Comparison of ENCODE assay signal across 9 cellular contexts in genomic region chr22:32378703-32379272, GRCh38. TPM values are rescaled to one million over a fixed set of nuclear protein-coding genes. Genes with fewer than 3 reads are reported as not detected.
A peak's percentile ranks its signal among the peaks of the same experiment; 100 is the strongest.
DNase-seq lines count a peak whose midpoint lies in the region; ATAC-seq and TF ChIP-seq lines count a peak whose summit lies in the region.
"Had no signal": no experiment of that assay in that cellular context is flagged by ENCODE, and none has a peak within 500 bp of the region (broad histone marks: within the 10 kb centered on the region; RNA-seq: fewer than 3 reads in every experiment).

No MANE protein-coding gene starts in this region.

- no peaks in the 10 kb centered on the region for H3F3A ChIP-seq in Loucy (ENCODE audit: low read depth)

- WGBS in liver, result 37% methylated on average over 4 of the region's 4 CpGs

- peak; percentile 63 to 75 for TF ChIP-seq RAD21 in liver (IDR thresholded peaks at IDR 0.05)

- H3K27ac ChIP-seq in liver (ENCODE audit: low read depth in 1 of 2, low read length in 2 of 2) (no peak overlapping the region), gastrocnemius medialis (no peak overlapping the region)

- in situ Hi-C loops in gastrocnemius medialis (cut with MboI; ENCODE audit: low sequenced_read_pairs in 4 of 4), result no loop called here

- no peaks in the 10 kb centered on the region for H3K79me2 ChIP-seq in Loucy (ENCODE audit: insufficient read depth, low read length)

- H2AFZ ChIP-seq in Loucy (ENCODE audit: low read length), result no peak overlapping the region

- H3K9ac ChIP-seq in Loucy (ENCODE audit: low read depth, low read length, poor library complexity, severe bottlenecking), result no peak overlapping the region
- no peak overlapping the region for H3K9ac ChIP-seq in liver (ENCODE audit: low read depth in 1 of 2, low read length in 2 of 2)

- H3K4me1 Mint-ChIP-seq in activated CD4-positive, alpha-beta T cell treated with anti-CD3 and anti-CD28 coated beads, Interleukin-2, amount 10 ng/mL, durations not matched to agents 7 days and 5 days, result no peaks in the 10 kb centered on the region

- no peak for TF ChIP-seq POLR2A in gastrocnemius medialis (IDR thresholded peaks at IDR 0.05)

- no peaks in the 10 kb centered on the region for H3K9me3 Mint-ChIP-seq in activated CD4-positive, alpha-beta T cell treated with anti-CD3 and anti-CD28 coated beads, Interleukin-2, amount 10 ng/mL, durations not matched to agents 7 days and 5 days

- H3K27me3 ChIP-seq in Loucy (ENCODE audit: insufficient read depth, low read length, poor library complexity, severe bottlenecking), result no peaks in the 10 kb centered on the region
- H3K27me3 ChIP-seq in liver (ENCODE audit: control insufficient read depth in 4 of 4, insufficient read depth in 4 of 4, low read length in 3 of 4), result no peaks in the 10 kb centered on the region
- no peaks in the 10 kb centered on the region for H3K27me3 ChIP-seq in gastrocnemius medialis

- no peak overlapping the region for H3K4me2 ChIP-seq in Loucy (ENCODE audit: low read depth, low read length, poor library complexity, severe bottlenecking)

- H3K4me1 ChIP-seq in Loucy (ENCODE audit: insufficient read depth, low read length, poor library complexity, severe bottlenecking), result no peaks in the 10 kb centered on the region
- no peaks in the 10 kb centered on the region for H3K4me1 ChIP-seq in liver (ENCODE audit: control insufficient read depth in 4 of 4, insufficient read depth in 4 of 4, low read length in 3 of 4)
- H3K4me1 ChIP-seq in gastrocnemius medialis, result no peaks in the 10 kb centered on the region

- no peak overlapping the region for H3K27ac Mint-ChIP-seq in activated CD4-positive, alpha-beta T cell treated with anti-CD3 and anti-CD28 coated beads, Interleukin-2, amount 10 ng/mL, durations not matched to agents 7 days and 5 days
- H3K27ac Mint-ChIP-seq: activated naive CD8-positive, alpha-beta T cell had no signal

- POLR2A ChIA-PET in activated CD4-positive, alpha-beta T cell treated with anti-CD3 and anti-CD28 coated beads, Interleukin-2, amount 10 ng/mL, durations not matched to agents 7 days and 5 days (lab: Charles Lee), result no interaction called here

- intact Hi-C loops in gastrocnemius medialis (cut with DNase I; ENCODE audit: low total_unique reads), result no loop called here

- no peaks in the 10 kb centered on the region for H3K36me3 ChIP-seq in Loucy (ENCODE audit: insufficient read depth, low read length)
- H3K36me3 ChIP-seq in liver (ENCODE audit: control insufficient read depth in 4 of 4, insufficient read depth in 3 of 4, low read depth in 1 of 4, low read length in 3 of 4), result peaks cover 0 to 1% (median 0%) of the 10 kb centered on the region in 4 donors
- no peaks in the 10 kb centered on the region for H3K36me3 ChIP-seq in gastrocnemius medialis

- TF ChIP-seq CTCF in Loucy (conservative IDR thresholded peaks at IDR 0.05; ENCODE audit: low read length) (peak; percentile 75), liver (IDR thresholded peaks at IDR 0.05; ENCODE audit: low read depth, low read length, missing input control) (peak; percentile 50), gastrocnemius medialis (IDR thresholded peaks at IDR 0.05 in 4 of 5, conservative IDR thresholded peaks at IDR 0.05 in 1 of 5) (peak in 1 of 5 experiments; percentile 29)

- H3K4me3 ChIP-seq in Loucy (ENCODE audit: low read length, poor library complexity, severe bottlenecking), result no peak overlapping the region
- no peak overlapping the region for H3K4me3 ChIP-seq in liver (ENCODE audit: low read depth in 1 of 3, low read length in 3 of 3)
- H3K4me3 ChIP-seq in gastrocnemius medialis, result no peak overlapping the region

- H3K9me3 ChIP-seq in Loucy (ENCODE audit: insufficient read depth, low read depth, low read length) (no peaks in the 10 kb centered on the region), liver (ENCODE audit: control insufficient read depth in 4 of 4, low read length in 3 of 4) (no peaks in the 10 kb centered on the region), gastrocnemius medialis (no peaks in the 10 kb centered on the region)

- H3K27me3 Mint-ChIP-seq in activated CD4-positive, alpha-beta T cell treated with anti-CD3 and anti-CD28 coated beads, Interleukin-2, amount 10 ng/mL, durations not matched to agents 7 days and 5 days, result no peaks in the 10 kb centered on the region
- H3K27me3 Mint-ChIP-seq: activated naive CD8-positive, alpha-beta T cell had no signal

- ATAC-seq in GM21447 (IDR thresholded peaks at IDR 0.05; ENCODE audit: unreplicated experiment) (no peak), gastrocnemius medialis (no peak)

- H4K20me1 ChIP-seq in Loucy (ENCODE audit: insufficient read depth, low read length, poor library complexity, severe bottlenecking), result no peaks in the 10 kb centered on the region

- CTCF ChIA-PET in activated CD4-positive, alpha-beta T cell treated with anti-CD3 and anti-CD28 coated beads, Interleukin-2, amount 10 ng/mL, durations not matched to agents 7 days and 5 days (lab: Charles Lee), result interaction anchor here (0.6 kb wide), 1 partner anchor 395 kb away, joined by 3 read pairs; no protein-coding TSS in a partner anchor

- no peak overlapping the region for H3K4me3 Mint-ChIP-seq in activated CD4-positive, alpha-beta T cell treated with anti-CD3 and anti-CD28 coated beads, Interleukin-2, amount 10 ng/mL, durations not matched to agents 7 days and 5 days
- H3K4me3 Mint-ChIP-seq: activated naive CD8-positive, alpha-beta T cell had no signal

- DNase-seq in activated CD4-positive, alpha-beta T cell treated with anti-CD3 and anti-CD28 coated beads, Interleukin-2, amount 10 ng/mL, durations not matched to agents 7 days and 5 days, result peak; percentile 11
- no peak for DNase-seq in activated CD4-positive, alpha-beta T cell treated with anti-CD3 and anti-CD28 coated beads, Interleukin-2, amount 50 U/mL, for 1 hour
- DNase-seq in astrocyte of the hippocampus (ENCODE audit: low read depth, low spot score) (peak; percentile 38), gastrocnemius medialis (no peak), cortex of kidney (lab: John Stamatoyannopoulos, UW) (no peak)

- no peaks in the 10 kb centered on the region for H3K9me2 ChIP-seq in Loucy (replicated peaks; ENCODE audit: low read depth, low read length)

- no peaks in the 10 kb centered on the region for H3K36me3 Mint-ChIP-seq in activated CD4-positive, alpha-beta T cell treated with anti-CD3 and anti-CD28 coated beads, Interleukin-2, amount 10 ng/mL, durations not matched to agents 7 days and 5 days (ENCODE audit: low read depth)

TF ChIP-seq in liver, 16 proteins besides CTCF, POLR2A, EP300 and RAD21:
- no peak for TF ChIP-seq EGR1 (IDR thresholded peaks at IDR 0.05; ENCODE audit: low read depth in 2 of 2)
- no peak for TF ChIP-seq REST (IDR thresholded peaks at IDR 0.05)
- TF ChIP-seq YY1 (IDR thresholded peaks at IDR 0.05), result no peak
- no peak for TF ChIP-seq HNF4A (conservative IDR thresholded peaks at IDR 0.05)
- no peak for TF ChIP-seq NR2F2 (IDR thresholded peaks at IDR 0.05)
- TF ChIP-seq RXRA (IDR thresholded peaks at IDR 0.05), result no peak
- TF ChIP-seq FOXA2 (IDR thresholded peaks at IDR 0.05), result no peak
- TF ChIP-seq SP1 (IDR thresholded peaks at IDR 0.05), result no peak
- no peak for TF ChIP-seq ATF3 (IDR thresholded peaks at IDR 0.05)
TF ChIP-seq in liver: peak in this region for 0.

RNA-seq across cellular contexts. Expression of gene RFPL3, which starts 21.1 kb away (rescaled TPM):
- not detected for total RNA-seq in activated CD4-positive, alpha-beta T cell treated with anti-CD3 and anti-CD28 coated beads, Interleukin-2, amount 10 ng/mL, durations not matched to agents 7 days and 5 days
- total RNA-seq in liver (not detected), gastrocnemius medialis (not detected)
- not detected for polyA plus RNA-seq in liver

RNA-seq across cellular contexts. Expression of gene RTCB, which starts 33.3 kb away (rescaled TPM):
- 10 to 100 TPM; 49.1 to 58.5 TPM for total RNA-seq in activated CD4-positive, alpha-beta T cell treated with anti-CD3 and anti-CD28 coated beads, Interleukin-2, amount 10 ng/mL, durations not matched to agents 7 days and 5 days
- total RNA-seq in liver (10 to 100 TPM; 41.6 to 76.7 TPM), gastrocnemius medialis (10 to 100 TPM; 53.7 to 76.4 (median 56.6) TPM)
- polyA plus RNA-seq in liver, result 10 to 100 TPM; 36.7 to 51.0 TPM

Comparison
In these comparisons a context has a peak if more than half of its experiments do, and no peak if none do; other contexts are left out.
1. DNase-seq: peak in activated CD4-positive, alpha-beta T cell treated with anti-CD3 and anti-CD28 coated beads, Interleukin-2, amount 10 ng/mL, durations not matched to agents 7 days and 5 days (single experiment) and astrocyte of the hippocampus (single experiment); none in activated CD4-positive, alpha-beta T cell treated with anti-CD3 and anti-CD28 coated beads, Interleukin-2, amount 50 U/mL, for 1 hour (single experiment), gastrocnemius medialis (0 of 2) and cortex of kidney (single experiment).